In genomic region chr3:153783804-153784203, GRCh38 we compare ENCODE assay signal across 20 cellular contexts.
DNase-seq lines count a peak whose midpoint lies in the region; ATAC-seq, FAIRE-seq and TF ChIP-seq lines count a peak whose summit lies in the region.
"Had no signal": no experiment of that assay in that cellular context is flagged by ENCODE, and none has a peak within 500 bp of the region (broad histone marks: within the 10 kb centered on the region; RNA-seq: fewer than 3 reads in every experiment).

No MANE protein-coding gene starts in this region.

- ATAC-seq in GM23338: no peak
- ATAC-seq in gastroesophageal sphincter: peak; percentile 67
- no peak for ATAC-seq in HG03378 (IDR thresholded peaks at IDR 0.05; ENCODE audit: unreplicated experiment)
- ATAC-seq: A549; CD8-positive, alpha-beta T cell; Panc1 had no signal

- H3K4me3 Mint-ChIP-seq in GM23338 (no peak overlapping the region), nephron progenitor cell (no peak overlapping the region)
- H3K4me3 Mint-ChIP-seq: CD8-positive, alpha-beta T cell; H9; IgD-negative memory B cell had no signal

- no peak overlapping the region for H3K27ac ChIP-seq in GM23338 (ENCODE audit: low read depth)
- H3K27ac ChIP-seq in ectodermal cell (ENCODE audit: insufficient read depth, low read depth, low read length, poor library complexity, severe bottlenecking): peak overlapping the region; percentile 6
- H3K27ac ChIP-seq in gastroesophageal sphincter: peak overlapping the region in 1 of 4 donors; percentile 28
- no peak overlapping the region for H3K27ac ChIP-seq in spleen
- H3K27ac ChIP-seq: A549; BLaER1 treated with 17β-estradiol and CSF1 and Interleukin-3, amounts not matched to agents 10 nM and 100 nM had no signal

- H3K4me1 ChIP-seq in GM23338 (ENCODE audit: insufficient read depth) (no peaks in the 10 kb centered on the region), ectodermal cell (ENCODE audit: control insufficient read depth, insufficient read depth, low read length) (peaks cover 5% of the 10 kb centered on the region), gastroesophageal sphincter (peaks cover 0 to 7% (median 0%) of the 10 kb centered on the region in 3 donors), spleen (no peaks in the 10 kb centered on the region)
- H3K4me1 ChIP-seq: A549 had no signal

- H3K4me1 Mint-ChIP-seq in GM23338 (peaks cover 14% of the 10 kb centered on the region; the same call in 2 of the 3 replicates), nephron progenitor cell (peaks cover 27% of the 10 kb centered on the region)

- H3K27me3 Mint-ChIP-seq in GM23338 (ENCODE audit: insufficient read depth, low read depth, poor library complexity) (no peaks in the 10 kb centered on the region), nephron progenitor cell (ENCODE audit: low read depth, poor library complexity) (peaks cover 3% of the 10 kb centered on the region)
- H3K27me3 Mint-ChIP-seq: IgD-negative memory B cell had no signal

- no peak for TF ChIP-seq POLR2A in gastroesophageal sphincter (IDR thresholded peaks at IDR 0.05)
- no peak for TF ChIP-seq POLR2A in H54 (IDR thresholded peaks at IDR 0.05; ENCODE audit: low read depth, low read length)
- TF ChIP-seq POLR2A in spleen (IDR thresholded peaks at IDR 0.05): no peak

- no peaks in the 10 kb centered on the region for H3K9me3 Mint-ChIP-seq in GM23338
- H3K9me3 Mint-ChIP-seq in nephron progenitor cell: no peaks in the 10 kb centered on the region
- H3K9me3 Mint-ChIP-seq: CD8-positive, alpha-beta T cell; H9; IgD-negative memory B cell had no signal

- DNase-seq in GM23338 (ENCODE audit: low spot score) (no peak), nephron progenitor cell (no peak), H54 (ENCODE audit: insufficient read length, low spot score) (no peak), spleen (no peak), G401 (ENCODE audit: low spot score) (no peak)
- DNase-seq: CD8-positive, alpha-beta T cell; DMS53; EL; H9; Karpas-422; MM.1S; NCI-H1105; NCI-H1694 treated with DMSO at 0.1 percent for 48 hours had no signal

- no peak for TF ChIP-seq CTCF in GM23338 (conservative IDR thresholded peaks at IDR 0.05; ENCODE audit: low read depth in 2 of 2)
- TF ChIP-seq CTCF in gastroesophageal sphincter (IDR thresholded peaks at IDR 0.05): no peak
- TF ChIP-seq CTCF in nephron progenitor cell (IDR thresholded peaks at IDR 0.05): no peak
- TF ChIP-seq CTCF in spleen (IDR thresholded peaks at IDR 0.05 in 8 of 11, conservative IDR thresholded peaks at IDR 0.05 in 3 of 11): no peak

- H3K9me2 ChIP-seq in GM23338 (ENCODE audit: insufficient read depth): no peaks in the 10 kb centered on the region

- TF ChIP-seq EP300 in gastroesophageal sphincter (IDR thresholded peaks at IDR 0.05): no peak

- FAIRE-seq in H54 (lab: Jason Lieb, UNC): no peak
- FAIRE-seq: A549 had no signal

- no peaks in the 10 kb centered on the region for H4K20me1 ChIP-seq in GM23338 (replicated peaks; ENCODE audit: insufficient read depth)
- H4K20me1 ChIP-seq: BLaER1 treated with 17β-estradiol and CSF1 and Interleukin-3, amounts not matched to agents 10 nM and 100 nM had no signal

- H3F3A ChIP-seq in GM23338 (replicated peaks; ENCODE audit: low read depth): no peaks in the 10 kb centered on the region

- H3K27me3 ChIP-seq in GM23338 (ENCODE audit: insufficient read depth) (no peaks in the 10 kb centered on the region), ectodermal cell (ENCODE audit: control insufficient read depth, insufficient read depth, low read length, poor library complexity, severe bottlenecking) (no peaks in the 10 kb centered on the region), gastroesophageal sphincter (no peaks in the 10 kb centered on the region), spleen (replicated peaks in 1 of 7) (no peaks in the 10 kb centered on the region)
- H3K27me3 ChIP-seq: BLaER1 treated with 17β-estradiol and CSF1 and Interleukin-3, amounts not matched to agents 10 nM and 100 nM had no signal

- peak overlapping the region; percentile 53; the same call in 1 of the 2 replicates for H2AFZ ChIP-seq in GM23338

- H3K27ac Mint-ChIP-seq in GM23338 (no peak overlapping the region), nephron progenitor cell (peak overlapping the region; percentile 77)
- H3K27ac Mint-ChIP-seq: CD8-positive, alpha-beta T cell had no signal

- no peaks in the 10 kb centered on the region for H3K9me3 ChIP-seq in ectodermal cell (ENCODE audit: control insufficient read depth, low read length)
- no peaks in the 10 kb centered on the region for H3K9me3 ChIP-seq in gastroesophageal sphincter
- no peaks in the 10 kb centered on the region for H3K9me3 ChIP-seq in spleen
- H3K9me3 ChIP-seq: A549; BLaER1 treated with 17β-estradiol and CSF1 and Interleukin-3, amounts not matched to agents 10 nM and 100 nM had no signal

- H3K36me3 Mint-ChIP-seq in GM23338 (ENCODE audit: low read depth): no peaks in the 10 kb centered on the region
- no peaks in the 10 kb centered on the region for H3K36me3 Mint-ChIP-seq in nephron progenitor cell (ENCODE audit: low read depth)
- H3K36me3 Mint-ChIP-seq: CD8-positive, alpha-beta T cell; IgD-negative memory B cell had no signal

- no peak overlapping the region for H3K4me2 ChIP-seq in GM23338
- H3K4me2 ChIP-seq: A549 had no signal

- H3K36me3 ChIP-seq in GM23338 (ENCODE audit: insufficient read depth): no peaks in the 10 kb centered on the region
- no peaks in the 10 kb centered on the region for H3K36me3 ChIP-seq in ectodermal cell (ENCODE audit: control insufficient read depth, insufficient read depth, low read length)
- no peaks in the 10 kb centered on the region for H3K36me3 ChIP-seq in gastroesophageal sphincter
- H3K36me3 ChIP-seq in spleen: no peaks in the 10 kb centered on the region
- H3K36me3 ChIP-seq: BLaER1 treated with 17β-estradiol and CSF1 and Interleukin-3, amounts not matched to agents 10 nM and 100 nM had no signal

- H3K4me3 ChIP-seq in GM23338 (no peak overlapping the region), ectodermal cell (ENCODE audit: insufficient read depth, low read depth, low read length) (no peak overlapping the region), gastroesophageal sphincter (no peak overlapping the region), spleen (no peak overlapping the region)
- H3K4me3 ChIP-seq: A549; BLaER1 treated with 17β-estradiol and CSF1 and Interleukin-3, amounts not matched to agents 10 nM and 100 nM had no signal

- H3K79me2 ChIP-seq in GM23338 (replicated peaks; ENCODE audit: insufficient read depth): no peaks in the 10 kb centered on the region

- in situ Hi-C loops in G401 (cut with HindIII; ENCODE audit: low sequenced_read_pairs): no loop called here

- WGBS in ectodermal cell, 2 experiments: 0 to 20% methylated on average over 1 to 2 of the region's 2 CpGs
- WGBS in gastroesophageal sphincter (ENCODE audit: low coverage in 1 of 2), 2 donors: 10 to 16% methylated on average over 2 of the region's 2 CpGs
- 48 to 77% (median 51%) methylated on average over 2 of the region's 2 CpGs for WGBS in spleen, 5 donors

- intact Hi-C loops in spleen (cut with DNase I; ENCODE audit: low total_unique reads): no loop called here

TF ChIP-seq in GM23338, 12 proteins besides CTCF, POLR2A, EP300 and RAD21 (continues in another document):
- no peak for TF ChIP-seq EZH2 (IDR thresholded peaks at IDR 0.05; ENCODE audit: low read depth, unreplicated experiment)
- no peak for TF ChIP-seq ZNF114 (CRISPR knock-in tag; IDR thresholded peaks at IDR 0.05)
- TF ChIP-seq EZH2phosphoT487 (IDR thresholded peaks at IDR 0.05; ENCODE audit: unreplicated experiment): no peak
- TF ChIP-seq STAT1 (IDR thresholded peaks at IDR 0.05; ENCODE audit: unreplicated experiment): no peak
- TF ChIP-seq CREB1 (CRISPR knock-in tag; IDR thresholded peaks at IDR 0.05; ENCODE audit: low read depth): no peak
- TF ChIP-seq, protein P1, sequence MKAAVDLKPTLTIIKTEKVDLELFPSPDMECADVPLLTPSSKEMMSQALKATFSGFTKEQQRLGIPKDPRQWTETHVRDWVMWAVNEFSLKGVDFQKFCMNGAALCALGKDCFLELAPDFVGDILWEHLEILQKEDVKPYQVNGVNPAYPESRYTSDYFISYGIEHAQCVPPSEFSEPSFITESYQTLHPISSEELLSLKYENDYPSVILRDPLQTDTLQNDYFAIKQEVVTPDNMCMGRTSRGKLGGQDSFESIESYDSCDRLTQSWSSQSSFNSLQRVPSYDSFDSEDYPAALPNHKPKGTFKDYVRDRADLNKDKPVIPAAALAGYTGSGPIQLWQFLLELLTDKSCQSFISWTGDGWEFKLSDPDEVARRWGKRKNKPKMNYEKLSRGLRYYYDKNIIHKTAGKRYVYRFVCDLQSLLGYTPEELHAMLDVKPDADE (IDR thresholded peaks at IDR 0.05): no peak
